In genomic region chr4:149961876-149962597, GRCh38 we compare ENCODE assay signal across 13 cellular contexts.
A peak's percentile ranks its signal among the peaks of the same experiment; 100 is the strongest.
DNase-seq lines count a peak whose midpoint lies in the region; TF ChIP-seq lines count a peak whose summit lies in the region.
"Had no signal": no experiment of that assay in that cellular context is flagged by ENCODE, and none has a peak within 500 bp of the region (broad histone marks: within the 10 kb centered on the region; RNA-seq: fewer than 3 reads in every experiment).

No MANE protein-coding gene starts in this region.

- DNase-seq in AG20443 (ENCODE audit: low spot score), result peak; percentile 20
- peak; percentile 55 for DNase-seq in M059J (ENCODE audit: low read depth)
- DNase-seq in choroid plexus epithelial cell (ENCODE audit: low read depth), result peak; percentile 81
- peak; percentile 12 for DNase-seq in mucosa of gallbladder (ENCODE audit: low spot score)
- no peak for DNase-seq in activated T-cell treated with anti-CD3 and anti-CD28 coated beads, Interleukin-2, amount 50 U/mL, for 48 hours
- DNase-seq in caudate nucleus (lab: John Stamatoyannopoulos, UW), result no peak
- no peak for DNase-seq in NCI-H446 (lab: John Stamatoyannopoulos, UW)
- no peak for DNase-seq in NCI-H345 treated with DMSO at 0.1 percent for 48 hours (lab: John Stamatoyannopoulos, UW; ENCODE audit: unreplicated experiment)
- DNase-seq: activated CD4-positive, alpha-beta T cell treated with anti-CD3 and anti-CD28 coated beads, Interleukin-2, amount 10 ng/mL, durations not matched to agents 7 days and 5 days; NCI-H1092 treated with DMSO at 0.1 percent for 48 hours; NCI-H345 had no signal

- TF ChIP-seq CTCF in choroid plexus epithelial cell (conservative IDR thresholded peaks at IDR 0.05; ENCODE audit: low read depth, low read length), result no peak

- no peak overlapping the region for H3K4me3 ChIP-seq in choroid plexus epithelial cell (ENCODE audit: low read depth, low read length)
- H3K4me3 ChIP-seq: cardiac muscle cell had no signal

- no peak overlapping the region for H3K27ac ChIP-seq in caudate nucleus (ENCODE audit: low read depth, low read length)
- H3K27ac ChIP-seq: cardiac muscle cell, RWPE1 had no signal

Comparison
In these comparisons a context has a peak if more than half of its experiments do, and no peak if none do; other contexts are left out.
1. DNase-seq: peak in AG20443 (single experiment), M059J (single experiment), choroid plexus epithelial cell (single experiment) and mucosa of gallbladder (single experiment); none in activated T-cell treated with anti-CD3 and anti-CD28 coated beads, Interleukin-2, amount 50 U/mL, for 48 hours (0 of 2), caudate nucleus (0 of 61), NCI-H446 (0 of 2) and NCI-H345 treated with DMSO at 0.1 percent for 48 hours (single experiment).